ENCODE assay signal across 18 cellular contexts in the genomic region with DNA sequence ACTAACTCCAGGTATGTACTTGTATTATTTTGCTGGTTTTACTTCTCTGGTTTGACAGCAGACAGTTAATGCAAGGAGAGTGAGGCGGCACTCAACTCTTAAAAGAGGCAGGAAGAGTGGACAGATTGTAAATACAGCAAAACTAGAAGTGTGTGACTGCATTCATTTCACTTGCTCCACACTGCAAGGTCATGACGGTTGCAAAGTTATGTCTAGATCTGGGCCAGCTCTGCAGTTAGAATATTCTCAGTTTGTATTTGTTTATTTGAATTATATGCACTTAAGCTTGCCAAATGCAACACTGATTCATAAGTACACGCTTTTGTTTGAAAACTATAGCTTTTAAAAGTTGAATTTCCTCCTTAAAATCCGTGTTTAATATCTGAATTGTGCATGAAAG.
DNase-seq lines count a peak whose midpoint lies in the region; ATAC-seq and TF ChIP-seq lines count a peak whose summit lies in the region.
"Had no signal": no experiment of that assay in that cellular context is flagged by ENCODE, and none has a peak within 500 bp of the region (broad histone marks: within the 10 kb centered on the region; RNA-seq: fewer than 3 reads in every experiment).

No MANE protein-coding gene starts in this region.

- intact Hi-C loops in activated CD4-positive, alpha-beta T cell treated with anti-CD3 and anti-CD28 coated beads, Interleukin-2, amount 10 ng/mL, durations not matched to agents 24 days and 14 days (cut with micrococcal nuclease) = loop anchor here (10.0 kb wide), 1 partner anchor 1095 kb away; a partner anchor contains a TSS
- intact Hi-C loops in OCI-LY7 (cut with micrococcal nuclease; ENCODE audit: unreplicated experiment) = loop anchor here (5.0 kb wide), 1 partner anchor 1142 kb away; no protein-coding TSS in a partner anchor
- intact Hi-C loops in transverse colon (cut with DNase I; ENCODE audit: low total_unique reads) = no loop called here

- TF ChIP-seq POLR2A in transverse colon (IDR thresholded peaks at IDR 0.05) = no peak

- TF ChIP-seq CTCF in OCI-LY7 (conservative IDR thresholded peaks at IDR 0.05; ENCODE audit: low read length) (no peak), fibroblast of mammary gland (conservative IDR thresholded peaks at IDR 0.05; ENCODE audit: control insufficient read depth, insufficient read depth, low read depth, low read length) (no peak), transverse colon (IDR thresholded peaks at IDR 0.05) (no peak)

- H3K4me3 ChIP-seq in OCI-LY7 (ENCODE audit: low read depth, low read length, poor library complexity, severe bottlenecking) (no peak overlapping the region), fibroblast of mammary gland (ENCODE audit: control insufficient read depth, low read depth, low read length) (no peak overlapping the region), skeletal muscle satellite cell (ENCODE audit: low read length) (no peak overlapping the region), transverse colon (no peak overlapping the region)
- H3K4me3 ChIP-seq: heart left ventricle, K562, SJSA1 had no signal

- peaks cover 8% of the 10 kb centered on the region for H3K4me1 Mint-ChIP-seq in activated CD4-positive, alpha-beta T cell treated with anti-CD3 and anti-CD28 coated beads, Interleukin-2, amount 10 ng/mL, durations not matched to agents 24 days and 14 days

- ATAC-seq in GM18870 (IDR thresholded peaks at IDR 0.05; ENCODE audit: unreplicated experiment) = no peak
- ATAC-seq in GM18873 (IDR thresholded peaks at IDR 0.05; ENCODE audit: low FRiP score, unreplicated experiment) = no peak

- DNase-seq in activated CD4-positive, alpha-beta T cell treated with anti-CD3 and anti-CD28 coated beads, Interleukin-2, amount 10 ng/mL, durations not matched to agents 24 days and 14 days = peak; percentile 45
- DNase-seq in activated CD4-positive, alpha-beta T cell treated with anti-CD3 and anti-CD28 coated beads for 1 hour = no peak
- DNase-seq in OCI-LY7 (ENCODE audit: low spot score) = peak; percentile 33
- peak; percentile 70 for DNase-seq in fibroblast of mammary gland (ENCODE audit: low read depth)
- DNase-seq in transverse colon = no peak
- DNase-seq: 8988T; activated CD4-positive, alpha-beta T cell treated with anti-CD3 and anti-CD28 coated beads, Interleukin-2, amount 50 U/mL, for 4 hours; heart left ventricle; small intestine; trophoblast cell had no signal

- 38 to 54% methylated on average over 4 of the region's 4 CpGs for WGBS in transverse colon (ENCODE audit: low coverage in 1 of 2), 2 donors

- H3K4me2 ChIP-seq in OCI-LY7 (ENCODE audit: low read length) = peak overlapping the region; percentile 27; the same call in 1 of the 2 replicates
- H3K4me2 ChIP-seq in skeletal muscle satellite cell (ENCODE audit: low read length) = peak overlapping the region; percentile 48

- H4K20me1 ChIP-seq in OCI-LY7 (ENCODE audit: insufficient read depth, low read length) = no peaks in the 10 kb centered on the region

- CTCF ChIA-PET in OCI-LY7 (lab: Charles Lee; ENCODE audit: unreplicated experiment) = no interaction called here

- peaks cover 17% of the 10 kb centered on the region for H3K36me3 Mint-ChIP-seq in activated CD4-positive, alpha-beta T cell treated with anti-CD3 and anti-CD28 coated beads, Interleukin-2, amount 10 ng/mL, durations not matched to agents 24 days and 14 days (ENCODE audit: low read depth)

- H3K27ac Mint-ChIP-seq in activated CD4-positive, alpha-beta T cell treated with anti-CD3 and anti-CD28 coated beads, Interleukin-2, amount 10 ng/mL, durations not matched to agents 24 days and 14 days = no peak overlapping the region

- in situ Hi-C loops in transverse colon (cut with MboI; ENCODE audit: low pct_ligation_motif_present in 1 of 4, low pct_unique_long_range_greater_than_20kb in 1 of 4, low sequenced_read_pairs in 3 of 4) = loop anchor here (10.0 to 25.0 kb wide), 6 partner anchors 145 to 672 kb away; a partner anchor contains a TSS

- H3K79me2 ChIP-seq in OCI-LY7 (ENCODE audit: insufficient read depth, low read depth, low read length) = peaks cover 82% of the 10 kb centered on the region; the same call in 1 of the 2 replicates
- H3K79me2 ChIP-seq: parathyroid adenoma had no signal

- H3K36me3 ChIP-seq in OCI-LY7 (ENCODE audit: insufficient read depth, low read length) (peaks cover 70% of the 10 kb centered on the region), skeletal muscle satellite cell (ENCODE audit: insufficient read depth, low read length) (no peaks in the 10 kb centered on the region), transverse colon (no peaks in the 10 kb centered on the region)
- H3K36me3 ChIP-seq: SJSA1 had no signal

- no peak overlapping the region for H3K9ac ChIP-seq in skeletal muscle satellite cell (ENCODE audit: low read depth, low read length)
- H3K9ac ChIP-seq: parathyroid adenoma had no signal

- H3K27me3 ChIP-seq in skeletal muscle satellite cell (ENCODE audit: control insufficient read depth, insufficient read depth, low read length) (no peaks in the 10 kb centered on the region), transverse colon (no peaks in the 10 kb centered on the region)
- H3K27me3 ChIP-seq: heart left ventricle, SJSA1 had no signal

- H3K4me1 ChIP-seq in OCI-LY7 (ENCODE audit: insufficient read depth, low read length, poor library complexity, severe bottlenecking) (peaks cover 83% of the 10 kb centered on the region), skeletal muscle satellite cell (ENCODE audit: control insufficient read depth, insufficient read depth, low read length) (peaks cover 51% of the 10 kb centered on the region), transverse colon (peaks cover 0 to 46% (median 0%) of the 10 kb centered on the region in 4 donors)
- H3K4me1 ChIP-seq: parathyroid adenoma had no signal

- no peaks in the 10 kb centered on the region for H3K9me3 Mint-ChIP-seq in activated CD4-positive, alpha-beta T cell treated with anti-CD3 and anti-CD28 coated beads, Interleukin-2, amount 10 ng/mL, durations not matched to agents 24 days and 14 days
- H3K9me3 Mint-ChIP-seq: activated naive CD8-positive, alpha-beta T cell treated with anti-CD3 and anti-CD28 coated beads, Interleukin-2, amount 10 ng/mL, durations not matched to agents 7 days and 5 days; activated T-cell treated with anti-CD3 and anti-CD28 coated beads, Interleukin-2, amount 50 U/mL, for 24 hours had no signal

- no peak overlapping the region for H2AFZ ChIP-seq in OCI-LY7 (ENCODE audit: low read length)
- H2AFZ ChIP-seq: parathyroid adenoma had no signal

- POLR2A ChIA-PET in OCI-LY7 (lab: Charles Lee) = interaction anchor here (0.7 to 9.7 kb wide), 9 partner anchors 8 to 1143 kb away, joined by 3 to 187 read pairs (median 8); a partner anchor contains a TSS

- H3K4me3 Mint-ChIP-seq in activated CD4-positive, alpha-beta T cell treated with anti-CD3 and anti-CD28 coated beads, Interleukin-2, amount 10 ng/mL, durations not matched to agents 24 days and 14 days = no peak overlapping the region
- H3K4me3 Mint-ChIP-seq: activated naive CD8-positive, alpha-beta T cell treated with anti-CD3 and anti-CD28 coated beads, Interleukin-2, amount 10 ng/mL, durations not matched to agents 7 days and 5 days; activated T-cell treated with anti-CD3 and anti-CD28 coated beads, Interleukin-2, amount 50 U/mL, for 24 hours had no signal

- H3K27ac ChIP-seq in OCI-LY7 (ENCODE audit: low read depth, low read length, poor library complexity, severe bottlenecking) (peak overlapping the region; percentile 44), transverse colon (peak overlapping the region in 2 of 4 donors; percentile 30 to 38)
- H3K27ac ChIP-seq: heart left ventricle, parathyroid adenoma, SJSA1 had no signal

- peaks cover 1% of the 10 kb centered on the region; the same call in 1 of the 2 replicates for H3K9me3 ChIP-seq in OCI-LY7 (ENCODE audit: low read length)
- no peaks in the 10 kb centered on the region for H3K9me3 ChIP-seq in skeletal muscle satellite cell (replicated peaks; ENCODE audit: low read length)
- no peaks in the 10 kb centered on the region for H3K9me3 ChIP-seq in transverse colon
- H3K9me3 ChIP-seq: heart left ventricle, SJSA1 had no signal

- TF ChIP-seq EP300 in transverse colon (IDR thresholded peaks at IDR 0.05; ENCODE audit: low read depth) = no peak

- no peaks in the 10 kb centered on the region for H3K9me2 ChIP-seq in OCI-LY7 (ENCODE audit: insufficient read depth, low read length)

- BruUV-seq in OCI-LY7 (replicated peaks; lab: Mats Ljungman, UMichigan) = no TSS peak

- no peaks in the 10 kb centered on the region for H3K27me3 Mint-ChIP-seq in activated CD4-positive, alpha-beta T cell treated with anti-CD3 and anti-CD28 coated beads, Interleukin-2, amount 10 ng/mL, durations not matched to agents 24 days and 14 days
- H3K27me3 Mint-ChIP-seq: activated naive CD8-positive, alpha-beta T cell treated with anti-CD3 and anti-CD28 coated beads, Interleukin-2, amount 10 ng/mL, durations not matched to agents 7 days and 5 days; activated T-cell treated with anti-CD3 and anti-CD28 coated beads, Interleukin-2, amount 50 U/mL, for 24 hours had no signal

Comparison
In these comparisons a context has a peak if more than half of its experiments do, and no peak if none do; other contexts are left out.
1. DNase-seq: peak in activated CD4-positive, alpha-beta T cell treated with anti-CD3 and anti-CD28 coated beads, Interleukin-2, amount 10 ng/mL, durations not matched to agents 24 days and 14 days (single experiment), OCI-LY7 (single experiment) and fibroblast of mammary gland (single experiment); none in activated CD4-positive, alpha-beta T cell treated with anti-CD3 and anti-CD28 coated beads for 1 hour (single experiment) and transverse colon (single experiment).